1 cellular context compared by ENCODE assay signal in genomic region chr7:26191974-26192479, GRCh38.
TF ChIP-seq lines count a peak whose summit lies in the region.

No MANE protein-coding gene starts in this region.

TF ChIP-seq in IMR-90, 13 proteins besides CTCF, POLR2A, EP300 and RAD21:
- TF ChIP-seq BHLHE40 (IDR thresholded peaks at IDR 0.05; ENCODE audit: low read depth, low read length) (no peak), ELK1 (IDR thresholded peaks at IDR 0.05; ENCODE audit: borderline replicate concordance, low read depth, low read length) (no peak), CHD1 (IDR thresholded peaks at IDR 0.05; ENCODE audit: low read depth, low read length) (no peak), MXI1 (IDR thresholded peaks at IDR 0.05; ENCODE audit: borderline replicate concordance, low read depth, low read length) (no peak), SMC3 (IDR thresholded peaks at IDR 0.05; ENCODE audit: low read depth, low read length) (no peak), FOS (IDR thresholded peaks at IDR 0.05; ENCODE audit: low read depth, low read length) (no peak), CEBPB (IDR thresholded peaks at IDR 0.05; ENCODE audit: low read depth, low read length) (no peak), USF2 (IDR thresholded peaks at IDR 0.05; ENCODE audit: low read depth, low read length) (no peak), RFX5 (IDR thresholded peaks at IDR 0.05; ENCODE audit: low read depth, low read length) (no peak), MAFK (IDR thresholded peaks at IDR 0.05; ENCODE audit: low read depth, low read length) (no peak), RCOR1 (IDR thresholded peaks at IDR 0.05; ENCODE audit: insufficient replicate concordance, low read length) (no peak), NFE2L2 (IDR thresholded peaks at IDR 0.05; ENCODE audit: low read depth, low read length) (no peak), MAZ (IDR thresholded peaks at IDR 0.05; ENCODE audit: borderline replicate concordance, low read depth, low read length) (no peak)
